23 cellular contexts compared by ENCODE assay signal in the genomic region with DNA sequence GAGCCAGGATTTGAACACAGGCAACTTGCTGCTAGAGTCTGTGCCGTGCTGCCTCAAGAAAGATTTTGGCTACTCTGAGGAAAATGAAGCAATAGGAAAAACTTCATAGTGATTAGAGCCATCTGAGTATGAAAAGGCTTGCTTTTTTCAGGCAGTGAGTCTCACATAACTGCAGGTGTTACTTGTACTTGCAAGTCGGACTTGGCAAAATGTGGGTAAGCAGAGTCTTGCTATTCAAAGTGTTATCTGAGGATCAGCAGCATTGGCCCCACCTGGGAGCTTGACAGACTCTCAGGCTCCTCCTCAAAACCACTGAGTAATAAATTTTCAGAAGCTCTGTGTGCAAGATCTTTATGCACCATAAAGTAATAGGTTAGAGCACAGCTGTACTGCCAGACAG. TPM values are rescaled to one million over a fixed set of nuclear protein-coding genes. Genes with fewer than 3 reads are reported as not detected.
DNase-seq lines count a peak whose midpoint lies in the region; ATAC-seq, FAIRE-seq and TF ChIP-seq lines count a peak whose summit lies in the region.
"Had no signal": no experiment of that assay in that cellular context is flagged by ENCODE, and none has a peak within 500 bp of the region (broad histone marks: within the 10 kb centered on the region; RNA-seq: fewer than 3 reads in every experiment).

No MANE protein-coding gene starts in this region.

- no peak overlapping the region for H4K8ac ChIP-seq in trophoblast cell (ENCODE audit: low read depth, low read length)

- no peaks in the 10 kb centered on the region for H3K79me2 ChIP-seq in fibroblast of lung (ENCODE audit: control insufficient read depth, insufficient read depth, low read length)
- no peaks in the 10 kb centered on the region for H3K79me2 ChIP-seq in trophoblast cell (ENCODE audit: control insufficient read depth, insufficient read depth, low read length, poor library complexity)

- H4K12ac ChIP-seq in trophoblast cell (ENCODE audit: low read depth, low read length), result no peak overlapping the region

- no peak for DNase-seq in GM12892 (ENCODE audit: insufficient read length)
- peak; percentile 3 to 30 for DNase-seq in fibroblast of lung (ENCODE audit: low read depth in 2 of 2)
- DNase-seq in substantia nigra (lab: John Stamatoyannopoulos, UW), result no peak
- no peak for DNase-seq in trophoblast cell
- no peak for DNase-seq in stimulated activated CD4-positive, alpha-beta T cell treated with anti-CD3 and anti-CD28 coated beads, Interleukin-12 subunit alpha, Interleukin-12 subunit beta, amount 100 ng/mL, for 4 hours
- no peak for DNase-seq in lower lobe of right lung
- DNase-seq in HUDEP-2 (lab: John Stamatoyannopoulos, UW; ENCODE audit: unreplicated experiment in 76 of 76), result no peak
- DNase-seq: activated CD4-positive, alpha-beta memory T cell treated with anti-CD3 and anti-CD28 coated beads, Interleukin-2, amount 10 ng/mL, durations not matched to agents 7 days and 5 days; activated T-cell treated with anti-CD3 and anti-CD28 coated beads, Interleukin-2, amount 50 U/mL, for 1 hour; brain microvascular endothelial cell; CD4-positive, alpha-beta T cell; erythroblast; kidney glomerular epithelial cell; NCI-H187; NCI-H524 treated with DMSO at 0.1 percent for 48 hours; posterior cingulate gyrus; SHP77 treated with DMSO at 0.1 percent for 48 hours; thyroid gland had no signal

- no CpG with 5 or more reads among the region's 2 CpGs for WGBS in trophoblast cell (ENCODE audit: extremely low coverage, insufficient coverage, insufficient read length)

- no peak overlapping the region for H2BK12ac ChIP-seq in trophoblast cell (ENCODE audit: low read length)

- no peaks in the 10 kb centered on the region for H4K20me1 ChIP-seq in fibroblast of lung (ENCODE audit: control insufficient read depth, extremely low read depth, insufficient read depth, low read length)

- H2AFZ ChIP-seq in fibroblast of lung (ENCODE audit: low read length), result no peak overlapping the region
- H2AFZ ChIP-seq in trophoblast cell (ENCODE audit: insufficient read depth, low read length, poor library complexity), result no peak overlapping the region

- no peak overlapping the region for H3K9ac ChIP-seq in fibroblast of lung (ENCODE audit: insufficient read depth, low read length)
- no peak overlapping the region for H3K9ac ChIP-seq in trophoblast cell (ENCODE audit: low read length)

- intact Hi-C loops in lower lobe of right lung (cut with DNase I), result no loop called here

- H3K9me3 ChIP-seq in fibroblast of lung (ENCODE audit: control insufficient read depth, insufficient read depth, low read depth, low read length), result no peaks in the 10 kb centered on the region
- H3K9me3 ChIP-seq in trophoblast cell (ENCODE audit: insufficient read depth, low read depth, low read length), result no peaks in the 10 kb centered on the region
- no peaks in the 10 kb centered on the region for H3K9me3 ChIP-seq in lower lobe of right lung
- H3K9me3 ChIP-seq: thyroid gland had no signal

- ATAC-seq in lower lobe of right lung, result no peak
- ATAC-seq: natural killer cell treated with Interleukin-12 subunit alpha and Interleukin-12 subunit beta and Interleukin-15 and Interleukin-18, amount 100 ng/mL, for 72 hours had no signal

- no peak for TF ChIP-seq POLR2A in GM12892 (IDR thresholded peaks at IDR 0.05; ENCODE audit: low read depth, low read length)

- no peak overlapping the region for H3K23ac ChIP-seq in trophoblast cell (ENCODE audit: low read length)

- H3K18ac ChIP-seq in trophoblast cell (ENCODE audit: low read length), result no peak overlapping the region

- H4K91ac ChIP-seq in trophoblast cell (ENCODE audit: low read depth, low read length), result no peak overlapping the region

- H3K36me3 ChIP-seq in fibroblast of lung (ENCODE audit: control insufficient read depth, insufficient read depth, low read length) (peaks cover 2% of the 10 kb centered on the region), trophoblast cell (ENCODE audit: control insufficient read depth in 1 of 2, insufficient read depth in 2 of 2, low read length in 2 of 2) (peaks cover 3% of the 10 kb centered on the region in 2 experiments), lower lobe of right lung (peaks cover 84% of the 10 kb centered on the region)

- H3K4me2 ChIP-seq in fibroblast of lung (ENCODE audit: extremely low read depth, insufficient read depth, low read length) (no peak overlapping the region), trophoblast cell (ENCODE audit: low read length) (no peak overlapping the region)
- H3K4me2 ChIP-seq: smooth muscle cell had no signal

- peaks cover 11% of the 10 kb centered on the region for H3K4me1 ChIP-seq in fibroblast of lung (ENCODE audit: control insufficient read depth, extremely low read depth, insufficient read depth, low read length)
- no peaks in the 10 kb centered on the region for H3K4me1 ChIP-seq in trophoblast cell (ENCODE audit: control insufficient read depth in 1 of 2, insufficient read depth in 2 of 2, low read length in 2 of 2)
- peaks cover 13% of the 10 kb centered on the region for H3K4me1 ChIP-seq in lower lobe of right lung
- H3K4me1 ChIP-seq: thyroid gland had no signal

- H3K79me1 ChIP-seq in trophoblast cell (ENCODE audit: low read length), result no peaks in the 10 kb centered on the region

- no peak overlapping the region for H2AK5ac ChIP-seq in trophoblast cell (ENCODE audit: low read length)

- FAIRE-seq in GM12892 (lab: Jason Lieb, UNC), result peak; percentile 27
- FAIRE-seq: HTR-8/SVneo had no signal

- H2BK5ac ChIP-seq in trophoblast cell (ENCODE audit: low read depth, low read length, poor library complexity), result no peak overlapping the region

- no peak overlapping the region for H3K4ac ChIP-seq in trophoblast cell (ENCODE audit: low read depth, low read length)

- no peak overlapping the region for H3K4me3 ChIP-seq in fibroblast of lung (replicated peaks in 1 of 4; ENCODE audit: control extremely low read depth in 1 of 4, insufficient read depth in 1 of 4, low read depth in 3 of 4, low read length in 4 of 4)
- H3K4me3 ChIP-seq in trophoblast cell (ENCODE audit: low read depth, low read length), result no peak overlapping the region
- H3K4me3 ChIP-seq in lower lobe of right lung, result no peak overlapping the region
- H3K4me3 ChIP-seq: smooth muscle cell, thyroid gland had no signal

- H3K27me3 ChIP-seq in fibroblast of lung (ENCODE audit: control insufficient read depth, insufficient read depth, low read length) (no peaks in the 10 kb centered on the region), trophoblast cell (ENCODE audit: insufficient read depth, low read length) (no peaks in the 10 kb centered on the region), lower lobe of right lung (ENCODE audit: low read depth) (no peaks in the 10 kb centered on the region)
- H3K27me3 ChIP-seq: brain microvascular endothelial cell, thyroid gland had no signal

- H3K27ac ChIP-seq in angular gyrus (ENCODE audit: low read depth, low read length) (peak overlapping the region; percentile 98), fibroblast of lung (ENCODE audit: insufficient read depth, low read length) (no peak overlapping the region), substantia nigra (ENCODE audit: low read depth, low read length, poor library complexity, severe bottlenecking) (peak overlapping the region; percentile 96), trophoblast cell (ENCODE audit: low read depth, low read length) (no peak overlapping the region), lower lobe of right lung (no peak overlapping the region)
- H3K27ac ChIP-seq: brain microvascular endothelial cell, thyroid gland had no signal

- H2BK120ac ChIP-seq in trophoblast cell (ENCODE audit: insufficient read depth, low read length, poor library complexity), result no peak overlapping the region

- TF ChIP-seq CTCF in fibroblast of lung (conservative IDR thresholded peaks at IDR 0.05 in 1 of 2, IDR thresholded peaks at IDR 0.05 in 1 of 2; ENCODE audit: low read depth in 1 of 2, low read length in 2 of 2) (no peak), lower lobe of right lung (IDR thresholded peaks at IDR 0.05) (no peak)

- H3K14ac ChIP-seq in trophoblast cell (ENCODE audit: low read length), result no peak overlapping the region

RNA-seq across cellular contexts. Expression of gene RNF141, which starts 18.1 kb away (rescaled TPM):
- polyA plus RNA-seq in GM12892 (2012; ENCODE audit: missing spikeins), result 16.7 TPM
- 26.2 and 32.5 TPM in 2 replicates for total RNA-seq in fibroblast of lung
- polyA plus RNA-seq in fibroblast of lung, result 29.6 and 43.5 TPM in 2 replicates
- 31.4 and 43.3 TPM in 2 replicates for polyA plus RNA-seq in fibroblast of lung (2012)
- polyA minus RNA-seq in fibroblast of lung (ENCODE audit: low replicate concordance), result 1.9 and 2.5 TPM in 2 replicates
- 14.9 and 15.7 TPM in 2 replicates for polyA plus RNA-seq in trophoblast cell (2013)
- 55.2 TPM for total RNA-seq in lower lobe of right lung

RNA-seq across cellular contexts. Expression of gene LYVE1, which starts 45.5 kb away (rescaled TPM):
- not detected for polyA plus RNA-seq in GM12892 (2012; ENCODE audit: missing spikeins)
- total RNA-seq in fibroblast of lung (under 0.01 and 0.17 TPM in 2 replicates), lower lobe of right lung (95.2 TPM)
- 0.01 and 0.08 TPM in 2 replicates for polyA plus RNA-seq in fibroblast of lung
- not detected in 2 replicates for polyA plus RNA-seq in fibroblast of lung (2012)
- polyA minus RNA-seq in fibroblast of lung (ENCODE audit: low replicate concordance), result not detected in 2 replicates
- 0.01 TPM in 2 replicates for polyA plus RNA-seq in trophoblast cell (2013)
- total RNA-seq: activated CD4-positive, alpha-beta memory T cell treated with anti-CD3 and anti-CD28 coated beads, Interleukin-2, amount 10 ng/mL, durations not matched to agents 7 days and 5 days; CD4-positive, alpha-beta T cell; natural killer cell treated with Interleukin-12 subunit alpha and Interleukin-12 subunit beta and Interleukin-15 and Interleukin-18, amount 100 ng/mL, for 72 hours; OCI-LY7; smooth muscle cell had no signal
- polyA plus RNA-seq: smooth muscle cell had no signal

Comparison
In these comparisons a context has a peak if more than half of its experiments do, and no peak if none do; other contexts are left out.
1. DNase-seq: peak in fibroblast of lung (2 of 2); none in GM12892 (single experiment), substantia nigra (0 of 49), trophoblast cell (0 of 2), stimulated activated CD4-positive, alpha-beta T cell treated with anti-CD3 and anti-CD28 coated beads, Interleukin-12 subunit alpha, Interleukin-12 subunit beta, amount 100 ng/mL, for 4 hours (single experiment), lower lobe of right lung (single experiment) and HUDEP-2 (0 of 76).
2. H3K27ac ChIP-seq: peak in angular gyrus (single experiment) and substantia nigra (single experiment); none in fibroblast of lung (single experiment), trophoblast cell (single experiment) and lower lobe of right lung (single experiment).
3. RNA of gene LYVE1, which starts 45.5 kb away (total RNA-seq): 95.2 TPM in lower lobe of right lung (single experiment); under 0.01 to 0.17 TPM in fibroblast of lung; every median in the first group is over 10 times any median in the second.